ENCODE assay signal across 8 cellular contexts in genomic region chr17:39872700-39873099, GRCh38. TPM values are rescaled to one million over a fixed set of nuclear protein-coding genes. Genes with fewer than 3 reads are reported as not detected.
DNase-seq lines count a peak whose midpoint lies in the region; ATAC-seq, FAIRE-seq and TF ChIP-seq lines count a peak whose summit lies in the region.

No MANE protein-coding gene starts in this region.

- peak; percentile 58 for TF ChIP-seq RAD21 in SK-N-SH (IDR thresholded peaks at IDR 0.05; ENCODE audit: low read length)

- 8% methylated on average over 2 of the region's 2 CpGs for WGBS in SK-N-SH (ENCODE audit: low lambda C conversion rate)

- CTCF ChIA-PET in BJ (lab: Yijun Ruan, JAX) (interaction anchor here (0.7 to 5.3 kb wide), 9 partner anchors 11 to 251 kb away, joined by 3 to 45 read pairs (median 3); partner anchors contain the start of gene PSMD3), SK-N-SH (lab: Yijun Ruan, JAX) (interaction anchor here (0.5 to 2.4 kb wide), 23 partner anchors 8 to 251 kb away, joined by 3 to 22 read pairs (median 4); partner anchors contain the start of gene PSMD3)

- no peak for ATAC-seq in HG03342 (IDR thresholded peaks at IDR 0.05; ENCODE audit: unreplicated experiment)

- POLR2A ChIA-PET in BJ (lab: Charles Lee): no interaction called here
- POLR2A ChIA-PET in SK-N-SH (lab: Yijun Ruan, JAX): no interaction called here

- FAIRE-seq in H54 (lab: Jason Lieb, UNC): peak; percentile 43

- no peak overlapping the region for H3K4me2 ChIP-seq in SK-N-SH

- no peaks in the 10 kb centered on the region for H3K9me3 ChIP-seq in SK-N-SH

- no peaks in the 10 kb centered on the region for H4K20me1 ChIP-seq in SK-N-SH (ENCODE audit: insufficient read depth)

- H3K4me3 ChIP-seq in BJ (ENCODE audit: low read depth, low read length): no peak overlapping the region
- no peak overlapping the region for H3K4me3 ChIP-seq in SK-N-SH (ENCODE audit: low read depth in 2 of 2, low read length in 1 of 2)

- DNase-seq in BJ (ENCODE audit: low read depth): no peak
- no peak for DNase-seq in H54 (ENCODE audit: insufficient read length, low spot score)
- no peak for DNase-seq in SK-N-SH
- peak; percentile 29 for DNase-seq in kidney glomerular epithelial cell (lab: John Stamatoyannopoulos, UW)
- no peak for DNase-seq in effector CD4-positive, alpha-beta T cell
- DNase-seq in iPS-NIHi11 (ENCODE audit: low spot score): no peak
- DNase-seq in Kasumi-1 (lab: John Stamatoyannopoulos, UW): no peak

- H2AFZ ChIP-seq in SK-N-SH (ENCODE audit: low read depth): no peak overlapping the region

- no peak overlapping the region for H3K27ac ChIP-seq in SK-N-SH (ENCODE audit: low read depth in 2 of 2, low read length in 1 of 2)

- no peak for TF ChIP-seq EP300 in SK-N-SH (IDR thresholded peaks at IDR 0.05; ENCODE audit: borderline replicate concordance in 1 of 2, low read depth in 1 of 2, low read length in 1 of 2)

- H3F3A ChIP-seq in SK-N-SH (replicated peaks; ENCODE audit: insufficient read depth): no peaks in the 10 kb centered on the region

- no peak for TF ChIP-seq POLR2A in H54 (IDR thresholded peaks at IDR 0.05; ENCODE audit: low read depth, low read length)

- H3K36me3 ChIP-seq in BJ (ENCODE audit: control insufficient read depth, insufficient read depth, low read length) (no peaks in the 10 kb centered on the region), SK-N-SH (replicated peaks in 1 of 2; ENCODE audit: control insufficient read depth in 1 of 2, insufficient read depth in 2 of 2, low read length in 1 of 2) (no peaks in the 10 kb centered on the region)

- peaks cover 10% of the 10 kb centered on the region for H3K27me3 ChIP-seq in BJ (ENCODE audit: control insufficient read depth, insufficient read depth, low read length)
- H3K27me3 ChIP-seq in SK-N-SH (ENCODE audit: insufficient read depth): peaks cover 40% of the 10 kb centered on the region

- H3K79me2 ChIP-seq in SK-N-SH (ENCODE audit: insufficient read depth): no peaks in the 10 kb centered on the region

- no peak overlapping the region for H3K9ac ChIP-seq in SK-N-SH

- no peaks in the 10 kb centered on the region for H3K4me1 ChIP-seq in SK-N-SH (ENCODE audit: control insufficient read depth in 1 of 2, insufficient read depth in 2 of 2, low read depth in 1 of 2, low read length in 1 of 2)

- H3K9me2 ChIP-seq in SK-N-SH: no peaks in the 10 kb centered on the region

- TF ChIP-seq CTCF in BJ (IDR thresholded peaks at IDR 0.05; ENCODE audit: insufficient read depth, low read depth, low read length) (peak; percentile 42), SK-N-SH (IDR thresholded peaks at IDR 0.05) (peak; percentile 72)

TF ChIP-seq in SK-N-SH, 30 proteins besides CTCF, POLR2A, EP300 and RAD21:
- TF ChIP-seq FOXM1 (IDR thresholded peaks at IDR 0.05; ENCODE audit: low read depth): no peak
- no peak for TF ChIP-seq RXRA (IDR thresholded peaks at IDR 0.05; ENCODE audit: borderline replicate concordance, low read depth)
- no peak for TF ChIP-seq SIN3A (IDR thresholded peaks at IDR 0.05; ENCODE audit: borderline replicate concordance, low read depth, low read length)
- no peak for TF ChIP-seq FOXJ3 (CRISPR knock-in tag; IDR thresholded peaks at IDR 0.05)
- TF ChIP-seq SMC3 (IDR thresholded peaks at IDR 0.05; ENCODE audit: low read depth, low read length): peak; percentile 22; the same call in 1 of the 2 replicates

RNA-seq across cellular contexts. Expression of gene ZPBP2, which starts 4.7 kb away (rescaled TPM):
- polyA plus RNA-seq in BJ (2011; rRNA removed) (not detected in 2 replicates), SK-N-SH (2012; rRNA removed) (not detected in 2 replicates)
- not detected in 2 replicates for polyA minus RNA-seq in BJ (2011; rRNA and poly(A)+ RNA removed)
- polyA plus RNA-seq in SK-N-SH (2012; cell fraction: cytosol; rRNA removed): not detected in 2 replicates
- not detected in 2 replicates for polyA plus RNA-seq in SK-N-SH (2012; cell fraction: nucleus; rRNA removed)

RNA-seq across cellular contexts. Expression of gene IKZF3, which starts 8.6 kb away (rescaled TPM):
- not detected in 2 replicates for polyA plus RNA-seq in BJ (2011; rRNA removed)
- polyA minus RNA-seq in BJ (2011; rRNA and poly(A)+ RNA removed): not detected in 2 replicates
- not detected in 2 replicates for polyA plus RNA-seq in SK-N-SH (2012; rRNA removed)
- polyA plus RNA-seq in SK-N-SH (2012; cell fraction: cytosol; rRNA removed): not detected in 2 replicates
- not detected in 2 replicates for polyA plus RNA-seq in SK-N-SH (2012; cell fraction: nucleus; rRNA removed)

RNA-seq across cellular contexts. Expression of gene GSDMB, which starts 45.7 kb away (rescaled TPM):
- polyA plus RNA-seq in BJ (2011; rRNA removed) (3.8 and 5.1 TPM in 2 replicates), SK-N-SH (2012; rRNA removed) (2.4 and 3.6 TPM in 2 replicates)
- 3.6 and 3.8 TPM in 2 replicates for polyA minus RNA-seq in BJ (2011; rRNA and poly(A)+ RNA removed)
- polyA plus RNA-seq in SK-N-SH (2012; cell fraction: cytosol; rRNA removed): 0.43 and 0.53 TPM in 2 replicates
- polyA plus RNA-seq in SK-N-SH (2012; cell fraction: nucleus; rRNA removed): 20.6 and 25.6 TPM in 2 replicates

RNA-seq across cellular contexts. Expression of gene ORMDL3, which starts 54.7 kb away (rescaled TPM):
- 78.3 and 96.7 TPM in 2 replicates for polyA plus RNA-seq in BJ (2011; rRNA removed)
- 89.7 and 149 TPM in 2 replicates for polyA minus RNA-seq in BJ (2011; rRNA and poly(A)+ RNA removed)
- 27.8 and 38.5 TPM in 2 replicates for polyA plus RNA-seq in SK-N-SH (2012; rRNA removed)
- 28.1 and 30.4 TPM in 2 replicates for polyA plus RNA-seq in SK-N-SH (2012; cell fraction: cytosol; rRNA removed)
- 21.0 and 22.8 TPM in 2 replicates for polyA plus RNA-seq in SK-N-SH (2012; cell fraction: nucleus; rRNA removed)

RNA-seq across cellular contexts. Expression of gene LRRC3C, which starts 54.8 kb away (rescaled TPM):
- polyA plus RNA-seq in BJ (2011; rRNA removed): not detected in 2 replicates
- polyA minus RNA-seq in BJ (2011; rRNA and poly(A)+ RNA removed): not detected in 2 replicates
- not detected in 2 replicates for polyA plus RNA-seq in SK-N-SH (2012; rRNA removed)
- not detected in 2 replicates for polyA plus RNA-seq in SK-N-SH (2012; cell fraction: cytosol; rRNA removed)
- not detected in 2 replicates for polyA plus RNA-seq in SK-N-SH (2012; cell fraction: nucleus; rRNA removed)
